ENCODE assay signal across 15 cellular contexts in the genomic region with DNA sequence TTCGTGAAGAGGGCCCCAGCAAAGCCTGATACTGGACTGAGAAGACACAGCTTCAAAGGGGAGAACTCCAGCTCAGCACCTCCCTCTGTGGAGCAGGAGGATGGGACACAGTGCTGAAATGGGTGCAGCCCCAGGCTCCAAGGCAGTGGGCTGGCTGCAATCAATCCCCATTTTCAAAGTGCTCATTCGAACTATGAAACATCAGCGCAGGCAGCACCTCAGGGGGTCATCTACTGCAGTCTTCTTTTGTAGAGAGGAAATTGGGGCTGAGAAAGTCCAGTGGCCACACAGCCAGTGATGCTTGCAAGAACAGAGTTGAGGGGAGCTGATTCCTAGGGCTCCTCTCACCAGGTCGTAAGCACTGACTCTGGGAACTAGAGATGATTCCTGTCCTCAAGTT. TPM values are rescaled to one million over a fixed set of nuclear protein-coding genes. Genes with fewer than 3 reads are reported as not detected.
DNase-seq lines count a peak whose midpoint lies in the region; ATAC-seq and TF ChIP-seq lines count a peak whose summit lies in the region.
"Had no signal": no experiment of that assay in that cellular context is flagged by ENCODE, and none has a peak within 500 bp of the region (broad histone marks: within the 10 kb centered on the region; RNA-seq: fewer than 3 reads in every experiment).

No MANE protein-coding gene starts in this region.

- no peak overlapping the region for H3K4me3 Mint-ChIP-seq in GM23338
- no peak overlapping the region for H3K4me3 Mint-ChIP-seq in osteocyte (ENCODE audit: unreplicated experiment)
- no peak overlapping the region for H3K4me3 Mint-ChIP-seq in neural progenitor cell
- H3K4me3 Mint-ChIP-seq: CD14-positive monocyte; CD4-positive, alpha-beta memory T cell had no signal

- H3K27ac ChIP-seq in GM23338 (ENCODE audit: low read depth) = no peak overlapping the region
- H3K27ac ChIP-seq in neural progenitor cell = no peak overlapping the region

- H2AFZ ChIP-seq in GM23338 (no peak overlapping the region), neural progenitor cell (replicated peaks) (no peak overlapping the region)

- no peaks in the 10 kb centered on the region for H3K9me3 ChIP-seq in neural progenitor cell (ENCODE audit: low read depth)

- H3K79me2 ChIP-seq in GM23338 (replicated peaks; ENCODE audit: insufficient read depth) (peaks cover 20% of the 10 kb centered on the region), neural progenitor cell (ENCODE audit: low read depth) (no peaks in the 10 kb centered on the region)

- no peak for DNase-seq in GM23338 (ENCODE audit: low spot score)
- peak; percentile 37 for DNase-seq in islet precursor cell
- peak; percentile 46 for DNase-seq in osteocyte (ENCODE audit: extremely low spot score, unreplicated experiment)
- DNase-seq in Right ventricle myocardium inferior (ENCODE audit: missing footprints) = no peak
- no peak for DNase-seq in CD1c-positive myeloid dendritic cell (ENCODE audit: extremely low spot score)
- DNase-seq in neural progenitor cell (ENCODE audit: low spot score) = no peak
- DNase-seq: Calu3; CD4-positive, alpha-beta memory T cell; COR-L47; DMS153; DND-41; GOT3; HCEC 1CT had no signal

- H3K36me3 Mint-ChIP-seq in GM23338 (ENCODE audit: low read depth) (peaks cover 8% of the 10 kb centered on the region; the same call in 2 of the 3 replicates), osteocyte (ENCODE audit: unreplicated experiment) (no peaks in the 10 kb centered on the region), neural progenitor cell (no peaks in the 10 kb centered on the region)
- H3K36me3 Mint-ChIP-seq: CD14-positive monocyte; CD4-positive, alpha-beta memory T cell had no signal

- ATAC-seq in GM23338 = no peak
- ATAC-seq in Right ventricle myocardium inferior = no peak

- peak overlapping the region; percentile 56; the same call in 1 of the 2 replicates for H3K4me2 ChIP-seq in GM23338
- no peak overlapping the region for H3K4me2 ChIP-seq in neural progenitor cell

- H3K36me3 ChIP-seq in GM23338 (ENCODE audit: insufficient read depth) = no peaks in the 10 kb centered on the region
- no peaks in the 10 kb centered on the region for H3K36me3 ChIP-seq in neural progenitor cell

- H3K9me2 ChIP-seq in GM23338 (ENCODE audit: insufficient read depth) = peaks cover 15% of the 10 kb centered on the region; the same call in 1 of the 2 replicates

- H3K4me3 ChIP-seq in GM23338 (no peak overlapping the region), neural progenitor cell (no peak overlapping the region)

- H3F3A ChIP-seq in GM23338 (replicated peaks; ENCODE audit: low read depth) = 0 out of 2 replicates have a peak, but pooled peaks cover 7% of the 10 kb centered on the region
- H3F3A ChIP-seq in neural progenitor cell (ENCODE audit: low read depth) = peaks cover 13% of the 10 kb centered on the region

- H4K20me1 ChIP-seq in GM23338 (replicated peaks; ENCODE audit: insufficient read depth) = no peaks in the 10 kb centered on the region
- no peaks in the 10 kb centered on the region for H4K20me1 ChIP-seq in neural progenitor cell (ENCODE audit: low read depth)

- H3K4me1 Mint-ChIP-seq in GM23338 = peaks cover 57% of the 10 kb centered on the region
- H3K4me1 Mint-ChIP-seq in osteocyte (ENCODE audit: unreplicated experiment) = no peaks in the 10 kb centered on the region
- H3K4me1 Mint-ChIP-seq in neural progenitor cell = peaks cover 35% of the 10 kb centered on the region
- H3K4me1 Mint-ChIP-seq: CD14-positive monocyte; CD4-positive, alpha-beta memory T cell had no signal

- H3K9me3 Mint-ChIP-seq in GM23338 (peaks cover 2% of the 10 kb centered on the region; the same call in 1 of the 3 replicates), osteocyte (ENCODE audit: unreplicated experiment) (peaks cover 4% of the 10 kb centered on the region), neural progenitor cell (no peaks in the 10 kb centered on the region)

- intact Hi-C loops in Right ventricle myocardium inferior (cut with DNase I) = no loop called here

- H3K27me3 Mint-ChIP-seq in GM23338 (ENCODE audit: insufficient read depth, low read depth, poor library complexity) (peaks cover 5% of the 10 kb centered on the region), osteocyte (ENCODE audit: unreplicated experiment) (no peaks in the 10 kb centered on the region), neural progenitor cell (ENCODE audit: insufficient read depth, low read depth) (peaks cover 2% of the 10 kb centered on the region)
- H3K27me3 Mint-ChIP-seq: CD4-positive, alpha-beta memory T cell had no signal

- no peak overlapping the region for H3K9ac ChIP-seq in neural progenitor cell

- TF ChIP-seq CTCF in GM23338 (conservative IDR thresholded peaks at IDR 0.05; ENCODE audit: low read depth in 2 of 2) = no peak
- no peak for TF ChIP-seq CTCF in osteocyte (IDR thresholded peaks at IDR 0.05)
- no peak for TF ChIP-seq CTCF in neural progenitor cell (IDR thresholded peaks at IDR 0.05)

- peaks cover 51% of the 10 kb centered on the region for H3K4me1 ChIP-seq in GM23338 (ENCODE audit: insufficient read depth)
- H3K4me1 ChIP-seq in neural progenitor cell = peaks cover 39% of the 10 kb centered on the region

- H3K27me3 ChIP-seq in GM23338 (ENCODE audit: insufficient read depth) (peaks cover 9% of the 10 kb centered on the region; the same call in 1 of the 2 replicates), neural progenitor cell (no peaks in the 10 kb centered on the region)

- H3K27ac Mint-ChIP-seq in GM23338 (no peak overlapping the region), osteocyte (ENCODE audit: unreplicated experiment) (no peak overlapping the region), neural progenitor cell (no peak overlapping the region)
- H3K27ac Mint-ChIP-seq: CD14-positive monocyte; CD4-positive, alpha-beta memory T cell had no signal

TF ChIP-seq in GM23338, 12 proteins besides CTCF, POLR2A, EP300 and RAD21:
- TF ChIP-seq EZH2 (IDR thresholded peaks at IDR 0.05; ENCODE audit: low read depth, unreplicated experiment) = no peak

RNA-seq across cellular contexts. Expression of gene OPCML, which starts 25.1 kb away (rescaled TPM):
- 2.4 and 4.4 TPM in 2 replicates for total RNA-seq in GM23338 (2014; rRNA removed; shearing (Covaris generic))
- polyA plus RNA-seq in GM23338 (2016; fragmentation: Nextera tagmentation; extraction: Ambion mirVana) = 0.68 and 1.2 TPM in 2 replicates
- total RNA-seq in osteocyte (0.11 TPM in 1 of 2 replicates, not detected in the other), Right ventricle myocardium inferior (0.05 TPM), neural progenitor cell (ENCODE audit: low replicate concordance) (0.02 and 0.03 TPM in 2 replicates)
- total RNA-seq: A172; Calu3; CD4-positive, alpha-beta memory T cell had no signal
- polyA plus RNA-seq: CD14-positive monocyte; CD4-positive, alpha-beta memory T cell had no signal

Comparison
In these comparisons a context has a peak if more than half of its experiments do, and no peak if none do; other contexts are left out.
1. DNase-seq: peak in islet precursor cell (single experiment) and osteocyte (single experiment); none in GM23338 (single experiment), Right ventricle myocardium inferior (single experiment), CD1c-positive myeloid dendritic cell (single experiment) and neural progenitor cell (single experiment).